ENCODE assay signal across 12 cellular contexts in genomic region chr11:8775341-8776133, GRCh38.
A peak's percentile ranks its signal among the peaks of the same experiment; 100 is the strongest.
DNase-seq lines count a peak whose midpoint lies in the region; ATAC-seq and TF ChIP-seq lines count a peak whose summit lies in the region.
"Had no signal": no experiment of that assay in that cellular context is flagged by ENCODE, and none has a peak within 500 bp of the region (broad histone marks: within the 10 kb centered on the region; RNA-seq: fewer than 3 reads in every experiment).

No MANE protein-coding gene starts in this region.

- H3K4me3 ChIP-seq in RWPE2 (ENCODE audit: severe bottlenecking) = no peak overlapping the region
- no peak overlapping the region for H3K4me3 ChIP-seq in fibroblast of lung (replicated peaks in 1 of 4; ENCODE audit: control extremely low read depth in 1 of 4, insufficient read depth in 1 of 4, low read depth in 3 of 4, low read length in 4 of 4)
- H3K4me3 ChIP-seq in naive thymus-derived CD4-positive, alpha-beta T cell (ENCODE audit: low read length) = no peak overlapping the region
- H3K4me3 ChIP-seq in osteoblast (ENCODE audit: insufficient read depth, low read length) = no peak overlapping the region
- H3K4me3 ChIP-seq: mucosa of descending colon had no signal

- no peaks in the 10 kb centered on the region for H4K20me1 ChIP-seq in fibroblast of lung (ENCODE audit: control insufficient read depth, extremely low read depth, insufficient read depth, low read length)
- H4K20me1 ChIP-seq in osteoblast (ENCODE audit: insufficient read depth, low read length) = peaks cover 20% of the 10 kb centered on the region

- CTCF ChIA-PET in naive thymus-derived CD4-positive, alpha-beta T cell (lab: Charles Lee) = no interaction called here

- H3K27me3 ChIP-seq in RWPE2 (ENCODE audit: insufficient read depth, poor library complexity, severe bottlenecking) = no peaks in the 10 kb centered on the region
- no peaks in the 10 kb centered on the region for H3K27me3 ChIP-seq in fibroblast of lung (ENCODE audit: control insufficient read depth, insufficient read depth, low read length)
- H3K27me3 ChIP-seq in naive thymus-derived CD4-positive, alpha-beta T cell (ENCODE audit: control insufficient read depth in 2 of 2, insufficient read depth in 2 of 2, low read length in 2 of 2) = no peaks in the 10 kb centered on the region
- H3K27me3 ChIP-seq in osteoblast (ENCODE audit: insufficient read depth, low read length) = no peaks in the 10 kb centered on the region

- H3K4me1 ChIP-seq in RWPE2 (ENCODE audit: insufficient read depth, poor library complexity, severe bottlenecking) (peaks cover 50% of the 10 kb centered on the region), fibroblast of lung (ENCODE audit: control insufficient read depth, extremely low read depth, insufficient read depth, low read length) (peaks cover 33% of the 10 kb centered on the region), osteoblast (ENCODE audit: insufficient read depth, low read length) (peaks cover 31% of the 10 kb centered on the region)
- no peaks in the 10 kb centered on the region for H3K4me1 ChIP-seq in naive thymus-derived CD4-positive, alpha-beta T cell (ENCODE audit: control insufficient read depth in 2 of 2, insufficient read depth in 2 of 2, low read length in 2 of 2)

- H3K4me3 Mint-ChIP-seq in nephron = no peak overlapping the region
- H3K4me3 Mint-ChIP-seq in type B pancreatic cell = no peak overlapping the region
- no peak overlapping the region for H3K4me3 Mint-ChIP-seq in naive thymus-derived CD4-positive, alpha-beta T cell
- H3K4me3 Mint-ChIP-seq: activated T-cell treated with anti-CD3 and anti-CD28 coated beads, Interleukin-2, amount 50 U/mL, for 4 hours; CD14-positive monocyte had no signal

- H3K79me2 ChIP-seq in fibroblast of lung (ENCODE audit: control insufficient read depth, insufficient read depth, low read length) = peaks cover 12% of the 10 kb centered on the region
- no peaks in the 10 kb centered on the region for H3K79me2 ChIP-seq in osteoblast (ENCODE audit: insufficient read depth, low read length)

- no peak for TF ChIP-seq CTCF in RWPE2 (IDR thresholded peaks at IDR 0.05; ENCODE audit: poor library complexity, severe bottlenecking)
- TF ChIP-seq CTCF in fibroblast of lung (conservative IDR thresholded peaks at IDR 0.05 in 1 of 2, IDR thresholded peaks at IDR 0.05 in 1 of 2; ENCODE audit: low read depth in 1 of 2, low read length in 2 of 2) = no peak
- no peak for TF ChIP-seq CTCF in nephron (IDR thresholded peaks at IDR 0.05; ENCODE audit: unreplicated experiment in 3 of 3)
- TF ChIP-seq CTCF in type B pancreatic cell (conservative IDR thresholded peaks at IDR 0.05) = no peak
- no peak for TF ChIP-seq CTCF in osteoblast (IDR thresholded peaks at IDR 0.05; ENCODE audit: extremely low read depth, low read depth, low read length)

- H3K27ac Mint-ChIP-seq in nephron (peak overlapping the region; percentile 22 to 63 (median 32)), type B pancreatic cell (peak overlapping the region; percentile 56)
- no peak overlapping the region for H3K27ac Mint-ChIP-seq in naive thymus-derived CD4-positive, alpha-beta T cell
- H3K27ac Mint-ChIP-seq: CD14-positive monocyte had no signal

- ATAC-seq in RWPE2 (ENCODE audit: low read depth) = peak; percentile 11; the same call in 1 of the 3 replicates
- ATAC-seq in naive thymus-derived CD4-positive, alpha-beta T cell = no peak
- ATAC-seq: activated T-cell treated with anti-CD3 and anti-CD28 coated beads, Interleukin-2, amount 50 U/mL, for 4 hours; mucosa of descending colon had no signal

- H3K36me3 Mint-ChIP-seq in nephron (ENCODE audit: low read depth) = peaks cover 9% of the 10 kb centered on the region
- peaks cover 15% of the 10 kb centered on the region for H3K36me3 Mint-ChIP-seq in type B pancreatic cell
- H3K36me3 Mint-ChIP-seq in naive thymus-derived CD4-positive, alpha-beta T cell = no peaks in the 10 kb centered on the region
- H3K36me3 Mint-ChIP-seq: CD14-positive monocyte had no signal

- no peak overlapping the region for H3K9ac ChIP-seq in fibroblast of lung (ENCODE audit: insufficient read depth, low read length)

- H3K9me3 Mint-ChIP-seq in nephron (no peaks in the 10 kb centered on the region), type B pancreatic cell (no peaks in the 10 kb centered on the region)
- H3K9me3 Mint-ChIP-seq in naive thymus-derived CD4-positive, alpha-beta T cell = no peaks in the 10 kb centered on the region
- H3K9me3 Mint-ChIP-seq: activated T-cell treated with anti-CD3 and anti-CD28 coated beads, Interleukin-2, amount 50 U/mL, for 4 hours had no signal

- DNase-seq in RWPE2 (ENCODE audit: low spot score) (no peak), fibroblast of lung (ENCODE audit: low read depth in 2 of 2) (peak; percentile 28 to 40), type B pancreatic cell (ENCODE audit: extremely low spot score, unreplicated experiment) (no peak), cerebellar nuclear complex (lab: John Stamatoyannopoulos, UW) (no peak), osteoblast (ENCODE audit: insufficient read length, low spot score, missing footprints) (no peak)
- DNase-seq in naive thymus-derived CD4-positive, alpha-beta T cell = no peak
- DNase-seq: activated CD4-positive, alpha-beta T cell treated with anti-CD3 and anti-CD28 coated beads for 1 hour; activated T-cell treated with anti-CD3 and anti-CD28 coated beads, Interleukin-2, amount 50 U/mL, for 4 hours; mucosa of descending colon; NCI-H1417 treated with DMSO at 0.1 percent for 48 hours had no signal

- intact Hi-C loops in naive thymus-derived CD4-positive, alpha-beta T cell (cut with micrococcal nuclease) = no loop called here

- H3K4me2 ChIP-seq in fibroblast of lung (ENCODE audit: extremely low read depth, insufficient read depth, low read length) (no peak overlapping the region), osteoblast (ENCODE audit: insufficient read depth, low read length) (no peak overlapping the region)

- no peaks in the 10 kb centered on the region for H3K9me3 ChIP-seq in RWPE2 (ENCODE audit: severe bottlenecking)
- H3K9me3 ChIP-seq in fibroblast of lung (ENCODE audit: control insufficient read depth, insufficient read depth, low read depth, low read length) = no peaks in the 10 kb centered on the region
- H3K9me3 ChIP-seq in naive thymus-derived CD4-positive, alpha-beta T cell (ENCODE audit: control insufficient read depth in 2 of 3, low read length in 3 of 3) = no peaks in the 10 kb centered on the region
- H3K9me3 ChIP-seq in osteoblast (ENCODE audit: low read depth, low read length) = no peaks in the 10 kb centered on the region
- H3K9me3 ChIP-seq: mucosa of descending colon had no signal

- no peak overlapping the region for H2AFZ ChIP-seq in fibroblast of lung (ENCODE audit: low read length)
- no peak overlapping the region for H2AFZ ChIP-seq in osteoblast (ENCODE audit: low read length)

- peaks cover 76% of the 10 kb centered on the region for H3K4me1 Mint-ChIP-seq in nephron
- H3K4me1 Mint-ChIP-seq in type B pancreatic cell (ENCODE audit: unreplicated experiment) = peaks cover 19% of the 10 kb centered on the region
- peaks cover 0 to 3% (median 0%) of the 10 kb centered on the region in 7 donors for H3K4me1 Mint-ChIP-seq in naive thymus-derived CD4-positive, alpha-beta T cell

- peak overlapping the region; percentile 78 for H3K27ac ChIP-seq in RWPE2 (ENCODE audit: poor library complexity, severe bottlenecking)
- H3K27ac ChIP-seq in fibroblast of lung (ENCODE audit: insufficient read depth, low read length) = no peak overlapping the region
- no peak overlapping the region for H3K27ac ChIP-seq in naive thymus-derived CD4-positive, alpha-beta T cell (ENCODE audit: low read depth, low read length)
- no peak overlapping the region for H3K27ac ChIP-seq in osteoblast (ENCODE audit: low read depth, low read length)

- H3K27me3 Mint-ChIP-seq in nephron (ENCODE audit: low read depth) (no peaks in the 10 kb centered on the region), type B pancreatic cell (no peaks in the 10 kb centered on the region)
- H3K27me3 Mint-ChIP-seq in naive thymus-derived CD4-positive, alpha-beta T cell = peaks cover 2 to 9% (median 6%) of the 10 kb centered on the region in 5 donors

- POLR2A ChIA-PET in naive thymus-derived CD4-positive, alpha-beta T cell (lab: Charles Lee) = no interaction called here

- H3K36me3 ChIP-seq in RWPE2 (ENCODE audit: low read depth) = no peaks in the 10 kb centered on the region; the same call in none of the 2 replicates
- H3K36me3 ChIP-seq in fibroblast of lung (ENCODE audit: control insufficient read depth, insufficient read depth, low read length) = peaks cover 2% of the 10 kb centered on the region
- no peaks in the 10 kb centered on the region for H3K36me3 ChIP-seq in naive thymus-derived CD4-positive, alpha-beta T cell (ENCODE audit: control insufficient read depth in 2 of 3, insufficient read depth in 3 of 3, low read length in 3 of 3)
- no peaks in the 10 kb centered on the region for H3K36me3 ChIP-seq in osteoblast (ENCODE audit: insufficient read depth, low read length)

Comparison
In these comparisons a context has a peak if more than half of its experiments do, and no peak if none do; other contexts are left out.
1. DNase-seq: peak in fibroblast of lung (2 of 2); none in RWPE2 (single experiment), type B pancreatic cell (single experiment), cerebellar nuclear complex (0 of 2), naive thymus-derived CD4-positive, alpha-beta T cell (0 of 9) and osteoblast (single experiment).
2. H3K27ac Mint-ChIP-seq: peak in nephron (3 of 3) and type B pancreatic cell (single experiment); none in naive thymus-derived CD4-positive, alpha-beta T cell (0 of 9).